In genomic region chr1:226634156-226634588, GRCh38 we compare ENCODE assay signal across 8 cellular contexts.
DNase-seq lines count a peak whose midpoint lies in the region; ATAC-seq and TF ChIP-seq lines count a peak whose summit lies in the region.

No MANE protein-coding gene starts in this region.

- in situ Hi-C loops in transverse colon (cut with MboI; ENCODE audit: low pct_ligation_motif_present in 1 of 4, low pct_unique_long_range_greater_than_20kb in 1 of 4, low sequenced_read_pairs in 3 of 4), result loop anchor here in 2 of 4 donors (10.0 to 25.0 kb wide), 2 partner anchors 191 to 803 kb away; no protein-coding TSS in a partner anchor

- ATAC-seq in GM21360 (IDR thresholded peaks at IDR 0.05; ENCODE audit: unreplicated experiment), result peak; percentile 63
- peak; percentile 63; the same call in 2 of the 3 replicates for ATAC-seq in RWPE2 (ENCODE audit: low read depth)

- TF ChIP-seq CTCF in RWPE2 (IDR thresholded peaks at IDR 0.05; ENCODE audit: poor library complexity, severe bottlenecking) (peak; percentile 80), transverse colon (IDR thresholded peaks at IDR 0.05) (peak; percentile 94 to 96 (median 94))

- H3K27me3 ChIP-seq in RWPE2 (ENCODE audit: insufficient read depth, poor library complexity, severe bottlenecking) (no peaks in the 10 kb centered on the region), transverse colon (no peaks in the 10 kb centered on the region)

- H3K9me3 ChIP-seq in RWPE2 (ENCODE audit: severe bottlenecking) (no peaks in the 10 kb centered on the region), transverse colon (no peaks in the 10 kb centered on the region)

- no peak for TF ChIP-seq EP300 in transverse colon (IDR thresholded peaks at IDR 0.05; ENCODE audit: low read depth)

- TF ChIP-seq POLR2A in transverse colon (IDR thresholded peaks at IDR 0.05), result no peak

- intact Hi-C loops in posterior cingulate gyrus (cut with DNase I) (loop anchor here (1.0 to 5.0 kb wide), 4 partner anchors 53 to 803 kb away; no protein-coding TSS in a partner anchor), transverse colon (cut with DNase I; ENCODE audit: low total_unique reads) (loop anchor here (2.0 to 10.0 kb wide), 3 partner anchors 61 to 193 kb away; partner anchors contain the start of gene ITPKB)

- H3K27ac ChIP-seq in RWPE2 (ENCODE audit: poor library complexity, severe bottlenecking) (no peak overlapping the region), transverse colon (peak overlapping the region; percentile 59 to 68 (median 66))

- H3K4me1 ChIP-seq in RWPE2 (ENCODE audit: insufficient read depth, poor library complexity, severe bottlenecking) (no peaks in the 10 kb centered on the region), transverse colon (peaks cover 7 to 43% (median 19%) of the 10 kb centered on the region in 4 donors)

- H3K4me3 ChIP-seq in RWPE2 (ENCODE audit: severe bottlenecking) (no peak overlapping the region), transverse colon (no peak overlapping the region)

- 2% methylated on average over 7 of the region's 7 CpGs; no CpG with 5 or more reads in 1 of the 2 donors for WGBS in transverse colon (ENCODE audit: low coverage in 1 of 2), 2 donors

- H3K36me3 ChIP-seq in RWPE2 (ENCODE audit: low read depth), result no peaks in the 10 kb centered on the region
- no peaks in the 10 kb centered on the region for H3K36me3 ChIP-seq in transverse colon

- DNase-seq in D341Med (ENCODE audit: low spot score) (peak; percentile 93), HUDEP-2 (lab: John Stamatoyannopoulos, UW; ENCODE audit: unreplicated experiment in 76 of 76) (peak in 60 of 76 experiments; percentile 3 to 74 (median 44)), RWPE2 (ENCODE audit: low spot score) (no peak), germinal center (ENCODE audit: low spot score) (peak; percentile 73), posterior cingulate gyrus (peak; percentile 67 to 97 (median 88)), transverse colon (peak; percentile 84)
- peak; percentile 73 for DNase-seq in activated gamma-delta T cell treated with anti-CD3 and anti-CD28 coated beads, Interleukin-2, amount 50 U/mL, for 16 hours (ENCODE audit: low read depth)
